ENCODE assay signal across 23 cellular contexts in genomic region chr15:34883633-34884032, GRCh38.
"Had no signal": no experiment of that assay in that cellular context is flagged by ENCODE, and none has a peak within 500 bp of the region (broad histone marks: within the 10 kb centered on the region; RNA-seq: fewer than 3 reads in every experiment).

No MANE protein-coding gene starts in this region.

- DNase-seq: activated CD4-positive, alpha-beta T cell treated with anti-CD3 and anti-CD28 coated beads for 1 hour; activated CD4-positive, alpha-beta T cell treated with anti-CD3 and anti-CD28 coated beads, Interleukin-2, amount 50 U/mL, for 1 hour; activated CD8-positive, alpha-beta T cell treated with anti-CD3 and anti-CD28 coated beads, Interleukin-2, amount 10 ng/mL, durations not matched to agents 7 days and 5 days; activated gamma-delta T cell treated with Interleukin-2 at 50 U/mL for 16 hours; aorta; cerebellar nuclear complex; cortex of kidney; effector CD4-positive, alpha-beta T cell; gastrocnemius medialis; hippocampal formation; left ventricle myocardium superior; mammary epithelial cell; midbrain; ovary; stimulated activated CD4-positive, alpha-beta T cell treated with anti-CD3 and anti-CD28 coated beads, Interleukin-1b, Interleukin-23, amount 100 ng/mL, for 48 hours; T-cell; tibial artery; WERI-Rb-1 had no signal

- H3K27ac ChIP-seq: neutrophil, ovary, prostate gland, right atrium auricular region, tibial artery, WERI-Rb-1 had no signal

- H3K36me3 ChIP-seq: ovary, prostate gland had no signal

- ATAC-seq: activated CD8-positive, alpha-beta T cell treated with anti-CD3 and anti-CD28 coated beads, Interleukin-2, amount 10 ng/mL, durations not matched to agents 7 days and 5 days; left ventricle myocardium superior; T-cell had no signal

- H3K27me3 ChIP-seq: gastrocnemius medialis, neutrophil, ovary, right atrium auricular region, tibial artery had no signal

- H3K9me3 ChIP-seq: gastrocnemius medialis, neutrophil, ovary, prostate gland, right atrium auricular region, tibial artery had no signal

- H3K4me3 ChIP-seq: gastrocnemius medialis, ovary, prostate gland, right atrium auricular region, tibial artery had no signal

- FAIRE-seq: endometrium, islet of Langerhans had no signal

- H3K4me1 ChIP-seq: prostate gland, right atrium auricular region, tibial artery had no signal
